ENCODE assay signal across 10 cellular contexts in genomic region chr6:21808551-21809181, GRCh38.
DNase-seq lines count a peak whose midpoint lies in the region; ATAC-seq and TF ChIP-seq lines count a peak whose summit lies in the region.
"Had no signal": no experiment of that assay in that cellular context is flagged by ENCODE, and none has a peak within 500 bp of the region (broad histone marks: within the 10 kb centered on the region; RNA-seq: fewer than 3 reads in every experiment).

No MANE protein-coding gene starts in this region.

- H3K4me3 ChIP-seq in fibroblast of mammary gland (ENCODE audit: control insufficient read depth, low read depth, low read length) (no peak overlapping the region), osteoblast (ENCODE audit: insufficient read depth, low read length) (peak overlapping the region; percentile 36)
- no peak overlapping the region for H3K4me3 ChIP-seq in CD8-positive, alpha-beta memory T cell (ENCODE audit: low read length)
- H3K4me3 ChIP-seq: BLaER1 had no signal

- peaks cover 0 to 2% of the 10 kb centered on the region in 2 donors for H3K27me3 Mint-ChIP-seq in CD8-positive, alpha-beta memory T cell
- H3K27me3 Mint-ChIP-seq: activated CD4-positive, alpha-beta T cell treated with anti-CD3 and anti-CD28 coated beads, Interleukin-2, amount 10 ng/mL, durations not matched to agents 7 days and 5 days had no signal

- ATAC-seq in GM19023 (IDR thresholded peaks at IDR 0.05; ENCODE audit: unreplicated experiment), result no peak

- peak overlapping the region; percentile 72 for H3K27ac ChIP-seq in C4-2B
- H3K27ac ChIP-seq in osteoblast (ENCODE audit: low read depth, low read length), result peak overlapping the region; percentile 11
- H3K27ac ChIP-seq in CD8-positive, alpha-beta memory T cell (ENCODE audit: low read depth, low read length), result no peak overlapping the region
- H3K27ac ChIP-seq: BLaER1 had no signal

- CTCF ChIA-PET in CD8-positive, alpha-beta memory T cell (lab: Charles Lee), result interaction anchor here (0.6 kb wide), 1 partner anchor 317 kb away, joined by 3 read pairs; no protein-coding TSS in a partner anchor

- peak overlapping the region; percentile 76 for H3K4me2 ChIP-seq in osteoblast (ENCODE audit: insufficient read depth, low read length)
- H3K4me2 ChIP-seq: BLaER1 had no signal

- H3K27ac Mint-ChIP-seq in CD8-positive, alpha-beta memory T cell, result no peak overlapping the region
- H3K27ac Mint-ChIP-seq: activated CD4-positive, alpha-beta T cell treated with anti-CD3 and anti-CD28 coated beads, Interleukin-2, amount 10 ng/mL, durations not matched to agents 7 days and 5 days had no signal

- H3K9me3 ChIP-seq in osteoblast (ENCODE audit: low read depth, low read length), result no peaks in the 10 kb centered on the region
- H3K9me3 ChIP-seq in CD8-positive, alpha-beta memory T cell (ENCODE audit: low read length), result no peaks in the 10 kb centered on the region
- H3K9me3 ChIP-seq: BLaER1 had no signal

- H3K4me1 ChIP-seq in osteoblast (ENCODE audit: insufficient read depth, low read length), result peaks cover 19% of the 10 kb centered on the region
- H3K4me1 ChIP-seq in CD8-positive, alpha-beta memory T cell (ENCODE audit: insufficient read depth, low read length), result no peaks in the 10 kb centered on the region

- no peaks in the 10 kb centered on the region for H3K36me3 ChIP-seq in osteoblast (ENCODE audit: insufficient read depth, low read length)
- no peaks in the 10 kb centered on the region for H3K36me3 ChIP-seq in CD8-positive, alpha-beta memory T cell (ENCODE audit: insufficient read depth, low read length)
- H3K36me3 ChIP-seq: BLaER1 had no signal

- POLR2A ChIA-PET in CD8-positive, alpha-beta memory T cell (lab: Charles Lee), result no interaction called here

- no peaks in the 10 kb centered on the region for H4K20me1 ChIP-seq in osteoblast (ENCODE audit: insufficient read depth, low read length)
- H4K20me1 ChIP-seq: BLaER1 had no signal

- no peaks in the 10 kb centered on the region for H3K4me1 Mint-ChIP-seq in CD8-positive, alpha-beta memory T cell
- H3K4me1 Mint-ChIP-seq: activated CD4-positive, alpha-beta T cell treated with anti-CD3 and anti-CD28 coated beads, Interleukin-2, amount 10 ng/mL, durations not matched to agents 7 days and 5 days had no signal

- H2AFZ ChIP-seq in osteoblast (ENCODE audit: low read length), result peak overlapping the region; percentile 95

- H3K36me3 Mint-ChIP-seq in CD8-positive, alpha-beta memory T cell, result no peaks in the 10 kb centered on the region

- peaks cover 0 to 2% (median 0%) of the 10 kb centered on the region in 5 donors for H3K9me3 Mint-ChIP-seq in CD8-positive, alpha-beta memory T cell
- H3K9me3 Mint-ChIP-seq: activated CD4-positive, alpha-beta T cell treated with anti-CD3 and anti-CD28 coated beads, Interleukin-2, amount 10 ng/mL, durations not matched to agents 7 days and 5 days had no signal

- no peaks in the 10 kb centered on the region for H3K79me2 ChIP-seq in osteoblast (ENCODE audit: insufficient read depth, low read length)

- H3K4me3 Mint-ChIP-seq in CD8-positive, alpha-beta memory T cell, result no peak overlapping the region
- H3K4me3 Mint-ChIP-seq: activated CD4-positive, alpha-beta T cell treated with anti-CD3 and anti-CD28 coated beads, Interleukin-2, amount 10 ng/mL, durations not matched to agents 7 days and 5 days had no signal

- TF ChIP-seq CTCF in C4-2B (conservative IDR thresholded peaks at IDR 0.05) (no peak), fibroblast of mammary gland (conservative IDR thresholded peaks at IDR 0.05; ENCODE audit: control insufficient read depth, insufficient read depth, low read depth, low read length) (no peak), osteoblast (IDR thresholded peaks at IDR 0.05; ENCODE audit: extremely low read depth, low read depth, low read length) (no peak)

- peak; percentile 62 for DNase-seq in NCI-H2196 treated with DMSO at 0.1 percent for 48 hours (lab: John Stamatoyannopoulos, UW; ENCODE audit: unreplicated experiment)
- DNase-seq in fibroblast of mammary gland (ENCODE audit: low read depth), result peak; percentile 51
- DNase-seq in osteoblast (ENCODE audit: insufficient read length, low spot score, missing footprints), result no peak
- no peak for DNase-seq in CD8-positive, alpha-beta memory T cell
- no peak for DNase-seq in NCI-H774 (lab: John Stamatoyannopoulos, UW)
- no peak for DNase-seq in activated CD8-positive, alpha-beta memory T cell treated with anti-CD3 and anti-CD28 coated beads for 24 hours
- DNase-seq: activated CD4-positive, alpha-beta T cell treated with anti-CD3 and anti-CD28 coated beads, Interleukin-2, amount 10 ng/mL, durations not matched to agents 7 days and 5 days had no signal

- no peaks in the 10 kb centered on the region for H3K27me3 ChIP-seq in osteoblast (ENCODE audit: insufficient read depth, low read length)
- no peaks in the 10 kb centered on the region for H3K27me3 ChIP-seq in CD8-positive, alpha-beta memory T cell (ENCODE audit: insufficient read depth, low read length, poor library complexity, severe bottlenecking)
- H3K27me3 ChIP-seq: BLaER1 had no signal

Comparison
In these comparisons a context has a peak if more than half of its experiments do, and no peak if none do; other contexts are left out.
1. DNase-seq: peak in NCI-H2196 treated with DMSO at 0.1 percent for 48 hours (single experiment) and fibroblast of mammary gland (single experiment); none in osteoblast (single experiment), CD8-positive, alpha-beta memory T cell (0 of 5), NCI-H774 (single experiment) and activated CD8-positive, alpha-beta memory T cell treated with anti-CD3 and anti-CD28 coated beads for 24 hours (single experiment).